In genomic region chr2:32446362-32446761, GRCh38 we compare ENCODE assay signal across 26 cellular contexts.
"Had no signal": no experiment of that assay in that cellular context is flagged by ENCODE, and none has a peak within 500 bp of the region (broad histone marks: within the 10 kb centered on the region; RNA-seq: fewer than 3 reads in every experiment).

No MANE protein-coding gene starts in this region.

- H2AFZ ChIP-seq: parathyroid adenoma had no signal

- H3K4me3 Mint-ChIP-seq: activated B cell treated with CpG ODN at 0.5 μM for 24 hours; activated CD4-positive, alpha-beta T cell treated with anti-CD3 and anti-CD28 coated beads for 36 hours; activated naive CD4-positive, alpha-beta T cell treated with anti-CD3 and anti-CD28 coated beads, Interleukin-2, amount 10 ng/mL, durations not matched to agents 7 days and 5 days; activated T-cell treated with anti-CD3 and anti-CD28 coated beads, Interleukin-2, amount 50 U/mL, for 72 hours; memory B cell; natural killer cell treated with Interleukin-12 subunit alpha and Interleukin-12 subunit beta and Interleukin-15 and Interleukin-18, amount 100 ng/mL, for 72 hours; stimulated activated naive B cell treated with anti-CD40 and anti-IgM and Interleukin-4, amounts not matched to agents 10 μg/mL and 1 μg/mL and 100 μg/mL, for 72 hours; T-cell had no signal

- H3K27ac Mint-ChIP-seq: activated B cell treated with CpG ODN at 0.5 μM for 24 hours; activated CD4-positive, alpha-beta T cell treated with anti-CD3 and anti-CD28 coated beads for 36 hours; activated naive CD4-positive, alpha-beta T cell treated with anti-CD3 and anti-CD28 coated beads, Interleukin-2, amount 10 ng/mL, durations not matched to agents 7 days and 5 days; activated T-cell treated with anti-CD3 and anti-CD28 coated beads, Interleukin-2, amount 50 U/mL, for 72 hours; memory B cell; natural killer cell treated with Interleukin-12 subunit alpha and Interleukin-12 subunit beta and Interleukin-15 and Interleukin-18, amount 100 ng/mL, for 72 hours; stimulated activated naive B cell treated with anti-CD40 and anti-IgM and Interleukin-4, amounts not matched to agents 10 μg/mL and 1 μg/mL and 100 μg/mL, for 72 hours; T-cell had no signal

- H3K4me1 Mint-ChIP-seq: activated B cell treated with CpG ODN at 0.5 μM for 24 hours; activated CD4-positive, alpha-beta T cell treated with anti-CD3 and anti-CD28 coated beads for 36 hours; activated naive CD4-positive, alpha-beta T cell treated with anti-CD3 and anti-CD28 coated beads, Interleukin-2, amount 10 ng/mL, durations not matched to agents 7 days and 5 days; T-cell had no signal

- H3K27ac ChIP-seq: body of pancreas, cardiac muscle cell, esophagus squamous epithelium, gastrocnemius medialis, parathyroid adenoma, sigmoid colon, transverse colon had no signal

- H3K4me2 ChIP-seq: smooth muscle cell had no signal

- H3K79me2 ChIP-seq: parathyroid adenoma had no signal

- FAIRE-seq: urothelium cell line had no signal

- H3K9ac ChIP-seq: parathyroid adenoma had no signal

- H3K27me3 ChIP-seq: body of pancreas, cardiac muscle cell, esophagus squamous epithelium, gastrocnemius medialis, sigmoid colon, transverse colon had no signal

- H3K9me3 Mint-ChIP-seq: activated B cell treated with CpG ODN at 0.5 μM for 24 hours; activated naive CD4-positive, alpha-beta T cell treated with anti-CD3 and anti-CD28 coated beads, Interleukin-2, amount 10 ng/mL, durations not matched to agents 7 days and 5 days; activated T-cell treated with anti-CD3 and anti-CD28 coated beads, Interleukin-2, amount 50 U/mL, for 72 hours; memory B cell; natural killer cell treated with Interleukin-12 subunit alpha and Interleukin-12 subunit beta and Interleukin-15 and Interleukin-18, amount 100 ng/mL, for 72 hours; stimulated activated naive B cell treated with anti-CD40 and anti-IgM and Interleukin-4, amounts not matched to agents 10 μg/mL and 1 μg/mL and 100 μg/mL, for 72 hours; T-cell had no signal

- H3K9me3 ChIP-seq: body of pancreas, esophagus squamous epithelium, gastrocnemius medialis, sigmoid colon, transverse colon had no signal

- H3K4me3 ChIP-seq: body of pancreas, cardiac muscle cell, esophagus squamous epithelium, gastrocnemius medialis, sigmoid colon, smooth muscle cell, transverse colon had no signal

- H3K4me1 ChIP-seq: body of pancreas, esophagus squamous epithelium, gastrocnemius medialis, parathyroid adenoma, sigmoid colon, transverse colon had no signal

- ATAC-seq: activated CD4-positive, alpha-beta T cell treated with anti-CD3 and anti-CD28 coated beads for 36 hours; activated T-cell treated with anti-CD3 and anti-CD28 coated beads, Interleukin-2, amount 50 U/mL, for 72 hours; body of pancreas; gastrocnemius medialis; left cardiac atrium; natural killer cell treated with Interleukin-12 subunit alpha and Interleukin-12 subunit beta and Interleukin-15 and Interleukin-18, amount 100 ng/mL, for 72 hours; stimulated activated naive B cell treated with anti-CD40 and anti-IgM and Interleukin-4, amounts not matched to agents 10 μg/mL and 1 μg/mL and 100 μg/mL, for 72 hours; T-cell had no signal

- DNase-seq: activated B cell treated with CpG ODN at 0.5 μM for 24 hours; activated CD4-positive, alpha-beta T cell treated with anti-CD3 and anti-CD28 coated beads for 36 hours; activated CD4-positive, alpha-beta T cell treated with anti-CD3 and anti-CD28 coated beads, Interleukin-2, amount 50 U/mL, for 48 hours; activated CD8-positive, alpha-beta memory T cell treated with anti-CD3 and anti-CD28 coated beads, Interleukin-2, amount 50 U/mL, for 48 hours; activated effector memory CD4-positive, alpha-beta T cell treated with anti-CD3 and anti-CD28 coated beads, Interleukin-2, amount 50 U/mL, for 16 hours; activated naive CD4-positive, alpha-beta T cell treated with anti-CD3 and anti-CD28 coated beads, Interleukin-2, amount 10 ng/mL, durations not matched to agents 7 days and 5 days; activated T-cell treated with anti-CD3 and anti-CD28 coated beads, Interleukin-2, amount 50 U/mL, for 72 hours; anterior cingulate cortex; body of pancreas; effector memory CD4-positive, alpha-beta T cell; esophagus squamous epithelium; gastrocnemius medialis; islet precursor cell; left cardiac atrium; nucleus accumbens; sigmoid colon; stimulated activated CD4-positive, alpha-beta T cell treated with anti-CD3 and anti-CD28 coated beads, Interleukin-15, amount 100 ng/mL, for 24 hours; stimulated activated naive B cell treated with anti-CD40 and anti-IgM and Interleukin-4, amounts not matched to agents 10 μg/mL and 1 μg/mL and 100 μg/mL, for 72 hours; T-cell; transverse colon had no signal
